ENCODE assay signal across 1 cellular context in genomic region chr7:131294553-131294952, GRCh38.
A peak's percentile ranks its signal among the peaks of the same experiment; 100 is the strongest.
TF ChIP-seq lines count a peak whose summit lies in the region.

No MANE protein-coding gene starts in this region.

TF ChIP-seq in SK-N-SH treated with all-trans-retinoic acid at 6 μM for 48 hours, 23 proteins besides CTCF, POLR2A, EP300 and RAD21 (continued from another document):
- no peak for TF ChIP-seq ARNTL (CRISPR knock-in tag; IDR thresholded peaks at IDR 0.05; ENCODE audit: borderline replicate concordance, low read depth)
- TF ChIP-seq ZFP3 (CRISPR knock-in tag; IDR thresholded peaks at IDR 0.05): peak; percentile 72
- TF ChIP-seq ZNF8 (CRISPR knock-in tag; IDR thresholded peaks at IDR 0.05): no peak
- 0 out of 2 replicates have a peak, but pooled peaks have one; percentile 35 for TF ChIP-seq TSHZ2 (CRISPR knock-in tag; IDR thresholded peaks at IDR 0.05)
- TF ChIP-seq ESRRG (CRISPR knock-in tag; IDR thresholded peaks at IDR 0.05): no peak
- TF ChIP-seq SNAI2 (CRISPR knock-in tag; IDR thresholded peaks at IDR 0.05): 0 out of 2 replicates have a peak, but pooled peaks have one; percentile 22
- TF ChIP-seq ZC3H10 (CRISPR knock-in tag; IDR thresholded peaks at IDR 0.05): no peak
